In the genomic region with DNA sequence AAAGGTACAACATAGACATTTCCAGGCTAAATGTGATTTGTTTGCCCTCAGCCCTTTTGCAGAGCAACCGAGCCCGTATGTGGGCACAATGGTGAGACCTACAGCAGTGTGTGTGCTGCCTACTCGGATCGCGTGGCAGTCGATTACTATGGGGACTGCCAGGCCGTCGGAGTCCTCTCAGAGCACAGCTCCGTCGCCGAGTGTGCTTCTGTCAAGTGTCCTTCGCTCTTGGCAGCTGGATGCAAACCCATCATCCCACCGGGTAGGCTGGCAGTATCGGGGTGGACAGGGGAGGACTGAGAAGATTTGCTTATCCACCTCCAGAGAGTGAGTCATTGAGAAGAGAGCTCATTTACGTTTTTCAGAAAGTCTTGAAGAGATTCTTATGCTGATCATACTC, we compare ENCODE assay signal across 19 cellular contexts. TPM values are rescaled to one million over a fixed set of nuclear protein-coding genes. Genes with fewer than 3 reads are reported as not detected.
DNase-seq lines count a peak whose midpoint lies in the region; ATAC-seq, FAIRE-seq and TF ChIP-seq lines count a peak whose summit lies in the region.
"Had no signal": no experiment of that assay in that cellular context is flagged by ENCODE, and none has a peak within 500 bp of the region (broad histone marks: within the 10 kb centered on the region; RNA-seq: fewer than 3 reads in every experiment).

No MANE protein-coding gene starts in this region.

- H3K9ac ChIP-seq in H9 (ENCODE audit: extremely low read depth, insufficient read length, low read length): no peak overlapping the region

- no peak for FAIRE-seq in bronchial epithelial cell (lab: Jason Lieb, UNC)
- FAIRE-seq: H54, HepG2 had no signal

- H3K23me2 ChIP-seq in H9 (ENCODE audit: insufficient read length, low read depth, low read length, poor library complexity, severe bottlenecking): no peaks in the 10 kb centered on the region

- no peak overlapping the region for H2AK5ac ChIP-seq in H9 (ENCODE audit: insufficient read length, low read length)

- no peak overlapping the region for H4K91ac ChIP-seq in H9 (ENCODE audit: insufficient read length, low read depth, low read length)

- no peak overlapping the region for H3K56ac ChIP-seq in H9 (ENCODE audit: insufficient read length, low read depth, low read length)

- no peak overlapping the region for H2BK12ac ChIP-seq in H9 (ENCODE audit: insufficient read length, low read depth, low read length)

- no peak overlapping the region for H3T11ph ChIP-seq in H9 (ENCODE audit: low read length)

- no peak overlapping the region for H2BK5ac ChIP-seq in H9 (ENCODE audit: insufficient read length, low read length)

- ATAC-seq in activated T-helper 17 cell treated with anti-CD3 and anti-CD28 coated beads, Interleukin-2, amount 50 U/mL, for 72 hours (replicated peaks): no peak
- ATAC-seq: CD8-positive, alpha-beta T cell; HepG2; PC-3 had no signal

- no peaks in the 10 kb centered on the region for H3K79me2 ChIP-seq in H9 (ENCODE audit: insufficient read depth, low read length)

- no peak overlapping the region for H2BK20ac ChIP-seq in H9 (ENCODE audit: low read depth, low read length, poor library complexity, severe bottlenecking)

- H3K4me3 Mint-ChIP-seq in H9: no peak overlapping the region
- no peak overlapping the region for H3K4me3 Mint-ChIP-seq in activated T-helper 17 cell treated with anti-CD3 and anti-CD28 coated beads, Interleukin-2, amount 50 U/mL, for 72 hours
- H3K4me3 Mint-ChIP-seq: B cell; CD8-positive, alpha-beta T cell had no signal

- no peak overlapping the region for H3K4me3 ChIP-seq in bronchial epithelial cell (ENCODE audit: low read depth, low read length)
- no peak overlapping the region for H3K4me3 ChIP-seq in thyroid gland (replicated peaks in 1 of 3)
- H3K4me3 ChIP-seq: MG63, SJSA1 had no signal

- H3K23ac ChIP-seq in H9 (ENCODE audit: insufficient read length, low read depth, low read length): no peak overlapping the region

- H3K27ac ChIP-seq in H9 (ENCODE audit: insufficient read length, low read depth, low read length) (no peak overlapping the region), thyroid gland (peak overlapping the region; percentile 56 to 66 (median 57))
- H3K27ac ChIP-seq: SJSA1 had no signal

- no peak overlapping the region for H3K14ac ChIP-seq in H9 (ENCODE audit: insufficient read depth, low read length)

- no peak overlapping the region for H2AFZ ChIP-seq in H9 (ENCODE audit: low read length)

- TF ChIP-seq POLR2A in thyroid gland (IDR thresholded peaks at IDR 0.05): peak in 1 of 2 donors; percentile 51

- H3K4me1 Mint-ChIP-seq in H9: peaks cover 2 to 8% of the 10 kb centered on the region in 2 experiments; a peak in 3 of 4 replicates
- H3K4me1 Mint-ChIP-seq in activated T-helper 17 cell treated with anti-CD3 and anti-CD28 coated beads, Interleukin-2, amount 50 U/mL, for 72 hours: no peaks in the 10 kb centered on the region
- H3K4me1 Mint-ChIP-seq: B cell had no signal

- no peak overlapping the region for H3K4ac ChIP-seq in H9 (ENCODE audit: low read depth, low read length)

- H3K27ac Mint-ChIP-seq in H9: peak overlapping the region in 2 of 3 experiments; percentile 27 to 79; a peak in 2 of 7 replicates
- H3K27ac Mint-ChIP-seq in activated T-helper 17 cell treated with anti-CD3 and anti-CD28 coated beads, Interleukin-2, amount 50 U/mL, for 72 hours: no peak overlapping the region
- H3K27ac Mint-ChIP-seq: B cell; CD8-positive, alpha-beta T cell had no signal

- H4K5ac ChIP-seq in H9 (ENCODE audit: insufficient read length, low read depth, low read length): no peak overlapping the region

- DNase-seq in H9: no peak
- peak; percentile 83 for DNase-seq in NCI-H2029 treated with DMSO at 0.1 percent for 48 hours (lab: John Stamatoyannopoulos, UW)
- DNase-seq in bronchial epithelial cell (ENCODE audit: low read depth): peak; percentile 12
- DNase-seq in thyroid gland: peak; percentile 95 to 96
- DNase-seq in stimulated activated naive CD4-positive, alpha-beta T cell (lab: John Stamatoyannopoulos, UW): no peak
- DNase-seq in GM19238 (ENCODE audit: insufficient read length, low spot score): no peak
- DNase-seq: ACHN; CD8-positive, alpha-beta T cell; MG63; NCI-H1105 treated with DMSO at 0.1 percent for 48 hours; NCI-H2081; NCI-H226; NCI-H69 had no signal

- H3K4me1 ChIP-seq in H9 (ENCODE audit: insufficient read depth, low read length): no peaks in the 10 kb centered on the region
- peaks cover 16 to 17% of the 10 kb centered on the region in 2 donors for H3K4me1 ChIP-seq in thyroid gland
- H3K4me1 ChIP-seq: SJSA1 had no signal

- TF ChIP-seq CTCF in H9 (conservative IDR thresholded peaks at IDR 0.05) (no peak), bronchial epithelial cell (IDR thresholded peaks at IDR 0.05; ENCODE audit: insufficient read depth, low read length, severe bottlenecking) (no peak), thyroid gland (IDR thresholded peaks at IDR 0.05) (no peak)

- H3K27me3 Mint-ChIP-seq in H9 (ENCODE audit: low read depth): no peaks in the 10 kb centered on the region; the same call in 1 of the 2 replicates
- H3K27me3 Mint-ChIP-seq in activated T-helper 17 cell treated with anti-CD3 and anti-CD28 coated beads, Interleukin-2, amount 50 U/mL, for 72 hours: no peaks in the 10 kb centered on the region
- H3K27me3 Mint-ChIP-seq: B cell had no signal

- H3K9me3 ChIP-seq in H9 (ENCODE audit: control insufficient read depth, low read depth, low read length) (no peaks in the 10 kb centered on the region), thyroid gland (no peaks in the 10 kb centered on the region)
- H3K9me3 ChIP-seq: MG63, SJSA1 had no signal

- no peaks in the 10 kb centered on the region for H3K9me3 Mint-ChIP-seq in H9
- H3K9me3 Mint-ChIP-seq in activated T-helper 17 cell treated with anti-CD3 and anti-CD28 coated beads, Interleukin-2, amount 50 U/mL, for 72 hours: no peaks in the 10 kb centered on the region
- H3K9me3 Mint-ChIP-seq: CD8-positive, alpha-beta T cell had no signal

- peaks cover 1 to 7% (median 3%) of the 10 kb centered on the region in 3 experiments; a peak in 4 of 7 replicates for H3K36me3 Mint-ChIP-seq in H9 (ENCODE audit: insufficient read depth in 1 of 3, low read depth in 3 of 3)
- H3K36me3 Mint-ChIP-seq in activated T-helper 17 cell treated with anti-CD3 and anti-CD28 coated beads, Interleukin-2, amount 50 U/mL, for 72 hours (ENCODE audit: low read depth): no peaks in the 10 kb centered on the region

- WGBS in H9 (ENCODE audit: extremely low coverage, insufficient read length, low lambda C conversion rate): no CpG with 5 or more reads among the region's 15 CpGs
- 19 to 37% methylated on average over 9 to 10 of the region's 15 CpGs for WGBS in thyroid gland, 2 donors

- H3K27me3 ChIP-seq in H9 (ENCODE audit: insufficient read depth, low read length) (no peaks in the 10 kb centered on the region), bronchial epithelial cell (ENCODE audit: control insufficient read depth, insufficient read depth, low read length) (peaks cover 2% of the 10 kb centered on the region), thyroid gland (no peaks in the 10 kb centered on the region)
- H3K27me3 ChIP-seq: MG63, SJSA1 had no signal

- H2BK15ac ChIP-seq in H9 (ENCODE audit: low read depth, low read length): no peak overlapping the region

- no peak overlapping the region for H3K18ac ChIP-seq in H9 (ENCODE audit: insufficient read length, low read depth, low read length)

- no peaks in the 10 kb centered on the region for H3K36me3 ChIP-seq in bronchial epithelial cell (ENCODE audit: control insufficient read depth, insufficient read depth, low read length)
- no peaks in the 10 kb centered on the region for H3K36me3 ChIP-seq in thyroid gland
- H3K36me3 ChIP-seq: SJSA1 had no signal

- H4K20me1 ChIP-seq in H9 (ENCODE audit: control insufficient read depth, insufficient read depth, insufficient read length): no peaks in the 10 kb centered on the region

- H4K8ac ChIP-seq in H9 (replicated peaks; ENCODE audit: insufficient read length, low read depth, low read length): no peak overlapping the region

- intact Hi-C loops in thyroid gland (cut with DNase I): no loop called here

- no peaks in the 10 kb centered on the region for H3K79me1 ChIP-seq in H9 (ENCODE audit: insufficient read depth, low read depth, low read length, poor library complexity, severe bottlenecking)

- no peak overlapping the region for H2BK120ac ChIP-seq in H9 (ENCODE audit: low read depth, low read length, poor library complexity, severe bottlenecking)

- H3K4me2 ChIP-seq in H9 (ENCODE audit: insufficient read depth, insufficient read length, low read length): no peak overlapping the region

RNA-seq across cellular contexts. Expression of gene GLIPR2, which starts 17.8 kb away (rescaled TPM):
- total RNA-seq in H9 (2021): 9.7 and 10.0 TPM in 2 replicates
- total RNA-seq in bronchial epithelial cell: 0.26 and 1.8 TPM in 2 replicates
- 10 to 100 TPM; 15.6 to 25.1 (median 20.4) TPM for total RNA-seq in thyroid gland
- 10 to 100 TPM; 10.2 to 10.7 TPM for total RNA-seq in activated T-helper 17 cell treated with anti-CD3 and anti-CD28 coated beads, Interleukin-2, amount 50 U/mL, for 72 hours

RNA-seq across cellular contexts. Expression of gene CCIN, which starts 50.5 kb away (rescaled TPM):
- total RNA-seq in H9 (2021) (0.11 TPM in 1 of 2 replicates, not detected in the other), bronchial epithelial cell (not detected in 2 replicates), thyroid gland (under 1 TPM in 1 of 4 donors, not detected in 3; 0.40 TPM)
- total RNA-seq in activated T-helper 17 cell treated with anti-CD3 and anti-CD28 coated beads, Interleukin-2, amount 50 U/mL, for 72 hours: not detected
- total RNA-seq: B cell, HepG2 had no signal

Comparison
In these comparisons a context has a peak if more than half of its experiments do, and no peak if none do; other contexts are left out.
1. DNase-seq: peak in NCI-H2029 treated with DMSO at 0.1 percent for 48 hours (single experiment), bronchial epithelial cell (single experiment) and thyroid gland (2 of 2); none in H9 (single experiment), stimulated activated naive CD4-positive, alpha-beta T cell (0 of 6) and GM19238 (single experiment).